Comparison of ENCODE assay signal across 1 cellular context in genomic region chr7:72405389-72405788, GRCh38.
TF ChIP-seq lines count a peak whose summit lies in the region.

No MANE protein-coding gene starts in this region.

TF ChIP-seq in GM12878, 131 proteins besides CTCF, POLR2A, EP300 and RAD21 (continued from another document):
- TF ChIP-seq CEBPZ (IDR thresholded peaks at IDR 0.05; ENCODE audit: low read depth, low read length): no peak
- peak; percentile 27; the same call in 1 of the 2 replicates for TF ChIP-seq ATF2 (IDR thresholded peaks at IDR 0.05; ENCODE audit: low read length)
- no peak for TF ChIP-seq TAF1 (IDR thresholded peaks at IDR 0.05; ENCODE audit: borderline replicate concordance, low read depth, low read length)
- no peak for TF ChIP-seq CHD4 (IDR thresholded peaks at IDR 0.05)
- TF ChIP-seq BHLHE40 (IDR thresholded peaks at IDR 0.05; ENCODE audit: borderline replicate concordance in 1 of 2, low read depth in 2 of 2, low read length in 1 of 2): peak; percentile 52 to 73; a peak in 3 of 4 replicates
- TF ChIP-seq HCFC1 (IDR thresholded peaks at IDR 0.05; ENCODE audit: low read length): no peak
- no peak for TF ChIP-seq MYC (IDR thresholded peaks at IDR 0.05; ENCODE audit: insufficient read depth, insufficient read length, insufficient replicate concordance, low read length, severe bottlenecking)
- TF ChIP-seq BACH1 (IDR thresholded peaks at IDR 0.05; ENCODE audit: borderline replicate concordance): no peak
- TF ChIP-seq TCF7 (IDR thresholded peaks at IDR 0.05; ENCODE audit: borderline replicate concordance): no peak
- TF ChIP-seq PKNOX1 (IDR thresholded peaks at IDR 0.05): no peak
- TF ChIP-seq STAT3 (IDR thresholded peaks at IDR 0.05; ENCODE audit: low read depth, low read length): no peak
- TF ChIP-seq BCL3 (IDR thresholded peaks at IDR 0.05; ENCODE audit: borderline replicate concordance, insufficient read depth, low read depth, low read length, poor library complexity, severe bottlenecking): peak; percentile 72
- peak; percentile 38; the same call in 1 of the 2 replicates for TF ChIP-seq ATF7 (IDR thresholded peaks at IDR 0.05; ENCODE audit: low read depth)
- no peak for TF ChIP-seq ZBED1 (IDR thresholded peaks at IDR 0.05; ENCODE audit: borderline replicate concordance)
- TF ChIP-seq JUNB (IDR thresholded peaks at IDR 0.05): peak; percentile 43
- peak in 1 of 2 experiments; percentile 75; a peak in 1 of 3 replicates for TF ChIP-seq EGR1 (IDR thresholded peaks at IDR 0.05; ENCODE audit: borderline replicate concordance in 1 of 2, low read depth in 2 of 2, low read length in 2 of 2)
- no peak for TF ChIP-seq SUPT20H (IDR thresholded peaks at IDR 0.05; ENCODE audit: borderline replicate concordance, control insufficient read depth, low read depth, low read length)
- no peak for TF ChIP-seq RELA (IDR thresholded peaks at IDR 0.05; ENCODE audit: borderline replicate concordance, partially characterized antibody)
- TF ChIP-seq JUND (IDR thresholded peaks at IDR 0.05; ENCODE audit: low read depth, low read length): no peak
- no peak for TF ChIP-seq STAT1 (conservative IDR thresholded peaks at IDR 0.05)
TF ChIP-seq in GM12878: peak in this region for 8.
